ENCODE assay signal across 16 cellular contexts in genomic region chr14:69303086-69303485, GRCh38. TPM values are rescaled to one million over a fixed set of nuclear protein-coding genes. Genes with fewer than 3 reads are reported as not detected.
A peak's percentile ranks its signal among the peaks of the same experiment; 100 is the strongest.
DNase-seq lines count a peak whose midpoint lies in the region; ATAC-seq and TF ChIP-seq lines count a peak whose summit lies in the region.
"Had no signal": no experiment of that assay in that cellular context is flagged by ENCODE, and none has a peak within 500 bp of the region (broad histone marks: within the 10 kb centered on the region; RNA-seq: fewer than 3 reads in every experiment).

No MANE protein-coding gene starts in this region.

- no peaks in the 10 kb centered on the region for H3K36me3 ChIP-seq in suprapubic skin
- no peaks in the 10 kb centered on the region for H3K36me3 ChIP-seq in Karpas-422 (ENCODE audit: insufficient read depth, low read length)
- H3K36me3 ChIP-seq: BE2C had no signal

- H2BK120ac ChIP-seq in H9 (ENCODE audit: low read depth, low read length, poor library complexity, severe bottlenecking) = no peak overlapping the region

- H4K8ac ChIP-seq in H9 (replicated peaks; ENCODE audit: insufficient read length, low read depth, low read length) = no peak overlapping the region

- H3K4ac ChIP-seq in H9 (ENCODE audit: low read depth, low read length) = no peak overlapping the region

- no peaks in the 10 kb centered on the region for H3K79me1 ChIP-seq in H9 (ENCODE audit: insufficient read depth, low read depth, low read length, poor library complexity, severe bottlenecking)

- H4K20me1 ChIP-seq in H9 (ENCODE audit: control insufficient read depth, insufficient read depth, insufficient read length) = no peaks in the 10 kb centered on the region
- H4K20me1 ChIP-seq in Karpas-422 (ENCODE audit: insufficient read depth, low read depth, low read length) = no peaks in the 10 kb centered on the region

- H2BK20ac ChIP-seq in H9 (ENCODE audit: low read depth, low read length, poor library complexity, severe bottlenecking) = no peak overlapping the region

- no peak overlapping the region for H2BK12ac ChIP-seq in H9 (ENCODE audit: insufficient read length, low read depth, low read length)

- H3K27me3 Mint-ChIP-seq in H9 (ENCODE audit: low read depth) = peaks cover 6% of the 10 kb centered on the region

- no peak overlapping the region for H2BK5ac ChIP-seq in H9 (ENCODE audit: insufficient read length, low read length)

- no peaks in the 10 kb centered on the region for H3K9me3 Mint-ChIP-seq in H9
- H3K9me3 Mint-ChIP-seq: CD4-positive, alpha-beta memory T cell had no signal

- H3K79me2 ChIP-seq in H9 (ENCODE audit: insufficient read depth, low read length) = no peaks in the 10 kb centered on the region
- no peaks in the 10 kb centered on the region for H3K79me2 ChIP-seq in Karpas-422 (ENCODE audit: low read length)

- H3K27me3 ChIP-seq in H9 (ENCODE audit: insufficient read depth, low read length) = no peaks in the 10 kb centered on the region
- no peaks in the 10 kb centered on the region for H3K27me3 ChIP-seq in suprapubic skin
- H3K27me3 ChIP-seq in Karpas-422 (ENCODE audit: low read length) = no peaks in the 10 kb centered on the region
- H3K27me3 ChIP-seq: BE2C had no signal

- H2AFZ ChIP-seq in H9 (ENCODE audit: low read length) = no peak overlapping the region
- H2AFZ ChIP-seq in Karpas-422 (ENCODE audit: low read length) = no peak overlapping the region

- H4K5ac ChIP-seq in H9 (ENCODE audit: insufficient read length, low read depth, low read length) = no peak overlapping the region

- H3K9ac ChIP-seq in H9 (ENCODE audit: extremely low read depth, insufficient read length, low read length) = no peak overlapping the region
- H3K9ac ChIP-seq in Karpas-422 (ENCODE audit: low read length) = no peak overlapping the region

- no peak overlapping the region for H3K27ac ChIP-seq in H9 (ENCODE audit: insufficient read length, low read depth, low read length)
- no peak overlapping the region for H3K27ac ChIP-seq in suprapubic skin
- no peak overlapping the region for H3K27ac ChIP-seq in Karpas-422 (ENCODE audit: low read length)
- H3K27ac ChIP-seq: C4-2B had no signal

- H3K4me2 ChIP-seq in H9 (ENCODE audit: insufficient read depth, insufficient read length, low read length) (no peak overlapping the region), Karpas-422 (ENCODE audit: low read depth, low read length, poor library complexity, severe bottlenecking) (no peak overlapping the region)

- no peak overlapping the region for H3K23ac ChIP-seq in H9 (ENCODE audit: insufficient read length, low read depth, low read length)

- H3K9me3 ChIP-seq in H9 (ENCODE audit: control insufficient read depth, low read depth, low read length) (no peaks in the 10 kb centered on the region), suprapubic skin (no peaks in the 10 kb centered on the region), Karpas-422 (ENCODE audit: low read length) (no peaks in the 10 kb centered on the region)
- H3K9me3 ChIP-seq: BE2C had no signal

- H3K4me1 Mint-ChIP-seq in H9 = peaks cover 0 to 6% of the 10 kb centered on the region in 2 experiments; a peak in 1 of 4 replicates
- H3K4me1 Mint-ChIP-seq: CD4-positive, alpha-beta memory T cell had no signal

- H3K36me3 Mint-ChIP-seq in H9 (ENCODE audit: insufficient read depth in 1 of 3, low read depth in 3 of 3) = no peaks in the 10 kb centered on the region
- H3K36me3 Mint-ChIP-seq: CD4-positive, alpha-beta memory T cell had no signal

- no peak for ATAC-seq in GM18858 (IDR thresholded peaks at IDR 0.05; ENCODE audit: unreplicated experiment)
- ATAC-seq in GM18868 (IDR thresholded peaks at IDR 0.05; ENCODE audit: unreplicated experiment) = no peak
- ATAC-seq: GM12878, HCT116 had no signal

- no peak overlapping the region for H3K4me3 Mint-ChIP-seq in H9
- H3K4me3 Mint-ChIP-seq: CD4-positive, alpha-beta memory T cell had no signal

- H3K56ac ChIP-seq in H9 (ENCODE audit: insufficient read length, low read depth, low read length) = no peak overlapping the region

- H3K14ac ChIP-seq in H9 (ENCODE audit: insufficient read depth, low read length) = no peak overlapping the region

- no peak overlapping the region for H2AK5ac ChIP-seq in H9 (ENCODE audit: insufficient read length, low read length)

- TF ChIP-seq CTCF in H9 (conservative IDR thresholded peaks at IDR 0.05) (no peak), suprapubic skin (IDR thresholded peaks at IDR 0.05) (no peak)

- no peaks in the 10 kb centered on the region for H3K23me2 ChIP-seq in H9 (ENCODE audit: insufficient read length, low read depth, low read length, poor library complexity, severe bottlenecking)

- peak; percentile 31 for DNase-seq in activated effector memory CD4-positive, alpha-beta T cell treated with anti-CD3 and anti-CD28 coated beads, Interleukin-2, amount 50 U/mL, for 16 hours
- no peak for DNase-seq in activated effector memory CD4-positive, alpha-beta T cell treated with Interleukin-2 at 50 U/mL for 16 hours
- DNase-seq in H9 = peak; percentile 16
- DNase-seq in islet precursor cell = peak; percentile 17
- DNase-seq in suprapubic skin (ENCODE audit: low spot score in 2 of 2) = peak; percentile 22 to 26
- no peak for DNase-seq in Karpas-422
- DNase-seq: ACHN; BE2C; CD4-positive, alpha-beta memory T cell; DMS79; IMR-90 had no signal

- TF ChIP-seq EP300 in suprapubic skin (IDR thresholded peaks at IDR 0.05) = no peak

- no peaks in the 10 kb centered on the region for H3K9me2 ChIP-seq in Karpas-422 (replicated peaks; ENCODE audit: insufficient read depth, low read length)

- no peak for TF ChIP-seq POLR2A in suprapubic skin (IDR thresholded peaks at IDR 0.05)

- H3K4me3 ChIP-seq in suprapubic skin (no peak overlapping the region), Karpas-422 (ENCODE audit: low read length) (no peak overlapping the region)
- H3K4me3 ChIP-seq: GM12878 had no signal

- H4K91ac ChIP-seq in H9 (ENCODE audit: insufficient read length, low read depth, low read length) = no peak overlapping the region

- H3K4me1 ChIP-seq in H9 (ENCODE audit: insufficient read depth, low read length) (no peaks in the 10 kb centered on the region), suprapubic skin (no peaks in the 10 kb centered on the region), Karpas-422 (ENCODE audit: low read length) (peaks cover 3% of the 10 kb centered on the region; the same call in 1 of the 2 replicates)
- H3K4me1 ChIP-seq: BE2C had no signal

- no peak overlapping the region for H3T11ph ChIP-seq in H9 (ENCODE audit: low read length)

- H3K27ac Mint-ChIP-seq in H9 = no peak overlapping the region; a peak in 1 of 7 replicates
- H3K27ac Mint-ChIP-seq: CD4-positive, alpha-beta memory T cell had no signal

- no peak overlapping the region for H2BK15ac ChIP-seq in H9 (ENCODE audit: low read depth, low read length)

- WGBS in H9 (ENCODE audit: extremely low coverage, insufficient read length, low lambda C conversion rate) = no CpG with 5 or more reads among the region's 2 CpGs
- 96% methylated on average over 2 of the region's 2 CpGs for WGBS in suprapubic skin

- no peak overlapping the region for H3K18ac ChIP-seq in H9 (ENCODE audit: insufficient read length, low read depth, low read length)

RNA-seq across cellular contexts. Expression of gene GALNT16, which starts 43.1 kb away (rescaled TPM):
- 2.3 and 3.0 TPM in 2 replicates for total RNA-seq in H9 (2021)
- total RNA-seq in suprapubic skin = 1 to 10 TPM; 2.1 to 4.6 (median 3.4) TPM
- total RNA-seq in Karpas-422 (2014; rRNA removed; shearing (Covaris generic); ENCODE audit: low replicate concordance) = 0.15 TPM in 1 of 2 replicates, not detected in the other

Comparison
In these comparisons a context has a peak if more than half of its experiments do, and no peak if none do; other contexts are left out.
1. DNase-seq: peak in activated effector memory CD4-positive, alpha-beta T cell treated with anti-CD3 and anti-CD28 coated beads, Interleukin-2, amount 50 U/mL, for 16 hours (single experiment), H9 (single experiment), islet precursor cell (single experiment) and suprapubic skin (2 of 2); none in activated effector memory CD4-positive, alpha-beta T cell treated with Interleukin-2 at 50 U/mL for 16 hours (single experiment) and Karpas-422 (single experiment).